ENCODE assay signal across 23 cellular contexts in genomic region chr12:3881208-3881980, GRCh38.
"Had no signal": no experiment of that assay in that cellular context is flagged by ENCODE, and none has a peak within 500 bp of the region (broad histone marks: within the 10 kb centered on the region; RNA-seq: fewer than 3 reads in every experiment).

No MANE protein-coding gene starts in this region.

- H3K36me3 ChIP-seq: gastroesophageal sphincter, ovary, prostate gland, right atrium auricular region, upper lobe of left lung had no signal

- H3K4me3 ChIP-seq: coronary artery, gastroesophageal sphincter, mucosa of descending colon, ovary, prostate gland, right atrium auricular region, upper lobe of left lung had no signal

- H3K27me3 ChIP-seq: ovary, right atrium auricular region, upper lobe of left lung had no signal

- H3K27ac ChIP-seq: coronary artery, epithelial cell of prostate, gastroesophageal sphincter, ovary, prostate gland, right atrium auricular region, upper lobe of left lung had no signal

- DNase-seq: activated CD4-positive, alpha-beta T cell treated with anti-CD3 and anti-CD28 coated beads, Interleukin-2, amount 50 U/mL, for 1 hour; activated CD8-positive, alpha-beta T cell treated with anti-CD3 and anti-CD28 coated beads, Interleukin-2, amount 10 ng/mL, durations not matched to agents 7 days and 5 days; activated naive CD4-positive, alpha-beta T cell treated with Interleukin-2 at 50 U/mL for 16 hours; activated naive CD8-positive, alpha-beta T cell treated with anti-CD3 and anti-CD28 coated beads for 36 hours; activated T-cell treated with anti-CD3 and anti-CD28 coated beads, Interleukin-2, amount 50 U/mL, for 1 hour; cerebellar nuclear complex; head of caudate nucleus; hypothalamus; islet precursor cell; left cardiac atrium; mucosa of descending colon; nephron progenitor cell; ovary; stimulated activated CD4-positive, alpha-beta T cell treated with anti-CD3 and anti-CD28 coated beads, Interleukin-12 subunit alpha, Interleukin-12 subunit beta, amount 100 ng/mL, for 4 hours; stimulated activated CD4-positive, alpha-beta T cell treated with anti-CD3 and anti-CD28 coated beads, Interleukin-4, amount 100 ng/mL, for 4 hours; stimulated activated naive CD8-positive, alpha-beta T cell treated with anti-CD3 and anti-CD28 coated beads, Interleukin-15, Interleukin-2, amounts not matched to agents 100 U/mL and 50 U/mL, for 24 hours; upper lobe of left lung had no signal

- ATAC-seq: activated CD8-positive, alpha-beta T cell treated with anti-CD3 and anti-CD28 coated beads, Interleukin-2, amount 10 ng/mL, durations not matched to agents 7 days and 5 days; activated T-helper 17 cell treated with anti-CD3 and anti-CD28 coated beads, Interleukin-2, amount 50 U/mL, for 72 hours; gastroesophageal sphincter; left cardiac atrium; mucosa of descending colon; stimulated activated naive CD8-positive, alpha-beta T cell treated with anti-CD3 and anti-CD28 coated beads, Interleukin-15, Interleukin-2, amounts not matched to agents 100 U/mL and 50 U/mL, for 24 hours had no signal

- H3K9me3 ChIP-seq: gastroesophageal sphincter, mucosa of descending colon, ovary, prostate gland, right atrium auricular region, upper lobe of left lung had no signal

- H3K4me1 ChIP-seq: gastroesophageal sphincter, prostate gland, right atrium auricular region had no signal
